Comparison of ENCODE assay signal across 8 cellular contexts in genomic region chr17:2238432-2239169, GRCh38.
DNase-seq lines count a peak whose midpoint lies in the region; ATAC-seq and TF ChIP-seq lines count a peak whose summit lies in the region.

No MANE protein-coding gene starts in this region.

- peak overlapping the region; percentile 71 for H3K27ac Mint-ChIP-seq in activated T-helper 1 cell treated with anti-CD3 and anti-CD28 coated beads, Interleukin-12 subunit alpha, Interleukin-12 subunit beta, Interleukin-2, Interleukin-4 antibody, amounts not matched to agents 30 ng/mL and 10 ng/mL and 1 ng/mL, durations not matched to agents 14 hours and 24 hours and 36 hours
- H3K27ac Mint-ChIP-seq in mesothelial cell of epicardium, result peak overlapping the region; percentile 77

- no peaks in the 10 kb centered on the region for H3K27me3 Mint-ChIP-seq in activated T-helper 1 cell treated with anti-CD3 and anti-CD28 coated beads, Interleukin-12 subunit alpha, Interleukin-12 subunit beta, Interleukin-2, Interleukin-4 antibody, amounts not matched to agents 30 ng/mL and 10 ng/mL and 1 ng/mL, durations not matched to agents 14 hours and 24 hours and 36 hours (ENCODE audit: insufficient read depth)
- no peaks in the 10 kb centered on the region for H3K27me3 Mint-ChIP-seq in mesothelial cell of epicardium (ENCODE audit: low read depth)

- ATAC-seq in GM21390 (IDR thresholded peaks at IDR 0.05; ENCODE audit: unreplicated experiment), result peak; percentile 45
- ATAC-seq in activated CD4-positive, CD25-positive, alpha-beta regulatory T cell treated with anti-CD3 and anti-CD28 coated beads, Interleukin-2, amount 50 U/mL, for 24 hours, result no peak
- no peak for ATAC-seq in GM18520 (IDR thresholded peaks at IDR 0.05; ENCODE audit: unreplicated experiment)
- no peak for ATAC-seq in HG03159 (IDR thresholded peaks at IDR 0.05; ENCODE audit: unreplicated experiment)

- peaks cover 26% of the 10 kb centered on the region for H4K20me1 ChIP-seq in BLaER1

- H3K27me3 ChIP-seq in BLaER1, result no peaks in the 10 kb centered on the region

- no peak overlapping the region for H3K9ac ChIP-seq in BLaER1

- H3K4me2 ChIP-seq in BLaER1, result 0 out of 2 replicates have a peak overlapping the region, but pooled peaks have one; percentile 19

- no peak for DNase-seq in activated T-helper 1 cell treated with anti-CD3 and anti-CD28 coated beads, Interleukin-12 subunit alpha, Interleukin-12 subunit beta, Interleukin-2, Interleukin-4 antibody, amounts not matched to agents 30 ng/mL and 10 ng/mL and 1 ng/mL, durations not matched to agents 14 hours and 24 hours and 36 hours (ENCODE audit: low spot score)
- DNase-seq in mesothelial cell of epicardium (ENCODE audit: low spot score in 2 of 2, unreplicated experiment in 2 of 2), result no peak
- DNase-seq in NCI-H2029 (lab: John Stamatoyannopoulos, UW), result no peak

- no peak overlapping the region for H3K4me3 ChIP-seq in BLaER1

- H3K4me3 Mint-ChIP-seq in activated T-helper 1 cell treated with anti-CD3 and anti-CD28 coated beads, Interleukin-12 subunit alpha, Interleukin-12 subunit beta, Interleukin-2, Interleukin-4 antibody, amounts not matched to agents 30 ng/mL and 10 ng/mL and 1 ng/mL, durations not matched to agents 14 hours and 24 hours and 36 hours, result peak overlapping the region; percentile 76
- no peak overlapping the region for H3K4me3 Mint-ChIP-seq in mesothelial cell of epicardium

- H3K36me3 Mint-ChIP-seq in activated T-helper 1 cell treated with anti-CD3 and anti-CD28 coated beads, Interleukin-12 subunit alpha, Interleukin-12 subunit beta, Interleukin-2, Interleukin-4 antibody, amounts not matched to agents 30 ng/mL and 10 ng/mL and 1 ng/mL, durations not matched to agents 14 hours and 24 hours and 36 hours (ENCODE audit: low read depth), result peaks cover 32% of the 10 kb centered on the region
- peaks cover 24% of the 10 kb centered on the region for H3K36me3 Mint-ChIP-seq in mesothelial cell of epicardium

- no peaks in the 10 kb centered on the region for H3K9me3 ChIP-seq in BLaER1

- H3K36me3 ChIP-seq in BLaER1, result peaks cover 89% of the 10 kb centered on the region

- peaks cover 8% of the 10 kb centered on the region for H3K4me1 ChIP-seq in BLaER1

- H3K27ac ChIP-seq in BLaER1, result no peak overlapping the region

- H3K4me1 Mint-ChIP-seq in activated T-helper 1 cell treated with anti-CD3 and anti-CD28 coated beads, Interleukin-12 subunit alpha, Interleukin-12 subunit beta, Interleukin-2, Interleukin-4 antibody, amounts not matched to agents 30 ng/mL and 10 ng/mL and 1 ng/mL, durations not matched to agents 14 hours and 24 hours and 36 hours (ENCODE audit: low read depth), result peaks cover 67% of the 10 kb centered on the region
- H3K4me1 Mint-ChIP-seq in mesothelial cell of epicardium, result peaks cover 34% of the 10 kb centered on the region

- no peak for TF ChIP-seq CTCF in mesothelial cell of epicardium (IDR thresholded peaks at IDR 0.05; ENCODE audit: unreplicated experiment)

- H3K9me3 Mint-ChIP-seq in activated T-helper 1 cell treated with anti-CD3 and anti-CD28 coated beads, Interleukin-12 subunit alpha, Interleukin-12 subunit beta, Interleukin-2, Interleukin-4 antibody, amounts not matched to agents 30 ng/mL and 10 ng/mL and 1 ng/mL, durations not matched to agents 14 hours and 24 hours and 36 hours, result no peaks in the 10 kb centered on the region
- H3K9me3 Mint-ChIP-seq in mesothelial cell of epicardium, result no peaks in the 10 kb centered on the region

- intact Hi-C loops in activated T-helper 1 cell treated with anti-CD3 and anti-CD28 coated beads, Interleukin-12 subunit alpha, Interleukin-12 subunit beta, Interleukin-2, Interleukin-4 antibody, amounts not matched to agents 30 ng/mL and 10 ng/mL and 1 ng/mL, durations not matched to agents 14 hours and 24 hours and 36 hours (cut with micrococcal nuclease), result no loop called here
